ENCODE assay signal across 19 cellular contexts in genomic region chr2:95058466-95058988, GRCh38. TPM values are rescaled to one million over a fixed set of nuclear protein-coding genes. Genes with fewer than 3 reads are reported as not detected.
DNase-seq lines count a peak whose midpoint lies in the region; ATAC-seq and TF ChIP-seq lines count a peak whose summit lies in the region.
"Had no signal": no experiment of that assay in that cellular context is flagged by ENCODE, and none has a peak within 500 bp of the region (broad histone marks: within the 10 kb centered on the region; RNA-seq: fewer than 3 reads in every experiment).

No MANE protein-coding gene starts in this region.

- no peak for TF ChIP-seq EP300 in tibial nerve (IDR thresholded peaks at IDR 0.05)

- H3K27ac ChIP-seq in layer of hippocampus (ENCODE audit: low read depth, low read length) (peak overlapping the region; percentile 98), tibial nerve (peak overlapping the region; percentile 61 to 94 (median 83))
- H3K27ac ChIP-seq: breast epithelium, GM23248 had no signal

- POLR2A ChIA-PET in activated naive CD8-positive, alpha-beta T cell treated with anti-CD3 and anti-CD28 coated beads, Interleukin-2, amount 10 ng/mL, durations not matched to agents 7 days and 5 days (lab: Charles Lee): interaction anchor here (5.6 to 9.3 kb wide), 2 partner anchors 17 to 34 kb away, joined by 40 to 124 read pairs; partner anchors contain the start of gene MAL

- H3K4me3 ChIP-seq in tibial nerve: no peak overlapping the region
- H3K4me3 ChIP-seq: breast epithelium, GM23248 had no signal

- no peak for TF ChIP-seq CTCF in tibial nerve (IDR thresholded peaks at IDR 0.05)

- WGBS in tibial nerve, 2 donors: 47 to 60% methylated on average over 9 of the region's 9 CpGs

- H3K27me3 Mint-ChIP-seq in activated naive CD8-positive, alpha-beta T cell treated with anti-CD3 and anti-CD28 coated beads, Interleukin-2, amount 10 ng/mL, durations not matched to agents 7 days and 5 days: no peaks in the 10 kb centered on the region
- no peaks in the 10 kb centered on the region for H3K27me3 Mint-ChIP-seq in activated naive CD8-positive, alpha-beta T cell treated with anti-CD3 and anti-CD28 coated beads for 36 hours
- H3K27me3 Mint-ChIP-seq in activated T-helper 17 cell treated with anti-CD3 and anti-CD28 coated beads, Interleukin-2, amount 50 U/mL, for 72 hours: no peaks in the 10 kb centered on the region

- H3K9me3 ChIP-seq in tibial nerve: no peaks in the 10 kb centered on the region
- H3K9me3 ChIP-seq: BE2C, breast epithelium had no signal

- peaks cover 0 to 69% (median 28%) of the 10 kb centered on the region in 4 donors for H3K4me1 ChIP-seq in tibial nerve
- H3K4me1 ChIP-seq: BE2C, breast epithelium had no signal

- no peak overlapping the region for H3K27ac Mint-ChIP-seq in activated naive CD8-positive, alpha-beta T cell treated with anti-CD3 and anti-CD28 coated beads, Interleukin-2, amount 10 ng/mL, durations not matched to agents 7 days and 5 days
- H3K27ac Mint-ChIP-seq in activated naive CD8-positive, alpha-beta T cell treated with anti-CD3 and anti-CD28 coated beads for 36 hours: no peak overlapping the region
- peak overlapping the region; percentile 2 for H3K27ac Mint-ChIP-seq in activated T-helper 17 cell treated with anti-CD3 and anti-CD28 coated beads, Interleukin-2, amount 50 U/mL, for 72 hours
- H3K27ac Mint-ChIP-seq: activated naive CD4-positive, alpha-beta T cell treated with anti-CD3 and anti-CD28 coated beads, Interleukin-2, amount 10 ng/mL, durations not matched to agents 7 days and 5 days; memory B cell had no signal

- no peak for TF ChIP-seq POLR2A in tibial nerve (IDR thresholded peaks at IDR 0.05)

- no peaks in the 10 kb centered on the region for H3K9me3 Mint-ChIP-seq in activated naive CD8-positive, alpha-beta T cell treated with anti-CD3 and anti-CD28 coated beads, Interleukin-2, amount 10 ng/mL, durations not matched to agents 7 days and 5 days
- no peaks in the 10 kb centered on the region for H3K9me3 Mint-ChIP-seq in activated naive CD8-positive, alpha-beta T cell treated with anti-CD3 and anti-CD28 coated beads for 36 hours
- H3K9me3 Mint-ChIP-seq in activated T-helper 17 cell treated with anti-CD3 and anti-CD28 coated beads, Interleukin-2, amount 50 U/mL, for 72 hours: no peaks in the 10 kb centered on the region
- H3K9me3 Mint-ChIP-seq: activated naive CD4-positive, alpha-beta T cell treated with anti-CD3 and anti-CD28 coated beads, Interleukin-2, amount 10 ng/mL, durations not matched to agents 7 days and 5 days; IgD-negative memory B cell; memory B cell had no signal

- H3K36me3 ChIP-seq in tibial nerve: peaks cover 0 to under 1% (median 0%) of the 10 kb centered on the region in 3 donors
- H3K36me3 ChIP-seq: BE2C, breast epithelium had no signal

- peaks cover 9% of the 10 kb centered on the region for H3K36me3 Mint-ChIP-seq in activated naive CD8-positive, alpha-beta T cell treated with anti-CD3 and anti-CD28 coated beads, Interleukin-2, amount 10 ng/mL, durations not matched to agents 7 days and 5 days
- H3K36me3 Mint-ChIP-seq in activated naive CD8-positive, alpha-beta T cell treated with anti-CD3 and anti-CD28 coated beads for 36 hours: peaks cover 2% of the 10 kb centered on the region
- peaks cover 2% of the 10 kb centered on the region for H3K36me3 Mint-ChIP-seq in activated T-helper 17 cell treated with anti-CD3 and anti-CD28 coated beads, Interleukin-2, amount 50 U/mL, for 72 hours (ENCODE audit: low read depth)
- H3K36me3 Mint-ChIP-seq: memory B cell had no signal

- peaks cover 52% of the 10 kb centered on the region for H3K4me1 Mint-ChIP-seq in activated naive CD8-positive, alpha-beta T cell treated with anti-CD3 and anti-CD28 coated beads, Interleukin-2, amount 10 ng/mL, durations not matched to agents 7 days and 5 days
- peaks cover 52% of the 10 kb centered on the region for H3K4me1 Mint-ChIP-seq in activated naive CD8-positive, alpha-beta T cell treated with anti-CD3 and anti-CD28 coated beads for 36 hours
- peaks cover 30% of the 10 kb centered on the region for H3K4me1 Mint-ChIP-seq in activated T-helper 17 cell treated with anti-CD3 and anti-CD28 coated beads, Interleukin-2, amount 50 U/mL, for 72 hours

- no peak overlapping the region for H3K4me3 Mint-ChIP-seq in activated naive CD8-positive, alpha-beta T cell treated with anti-CD3 and anti-CD28 coated beads, Interleukin-2, amount 10 ng/mL, durations not matched to agents 7 days and 5 days
- no peak overlapping the region for H3K4me3 Mint-ChIP-seq in activated naive CD8-positive, alpha-beta T cell treated with anti-CD3 and anti-CD28 coated beads for 36 hours
- no peak overlapping the region for H3K4me3 Mint-ChIP-seq in activated T-helper 17 cell treated with anti-CD3 and anti-CD28 coated beads, Interleukin-2, amount 50 U/mL, for 72 hours
- H3K4me3 Mint-ChIP-seq: activated naive CD4-positive, alpha-beta T cell treated with anti-CD3 and anti-CD28 coated beads, Interleukin-2, amount 10 ng/mL, durations not matched to agents 7 days and 5 days; IgD-negative memory B cell; memory B cell had no signal

- no peak for ATAC-seq in activated naive CD8-positive, alpha-beta T cell treated with anti-CD3 and anti-CD28 coated beads, Interleukin-2, amount 10 ng/mL, durations not matched to agents 7 days and 5 days (ENCODE audit: low read depth)
- ATAC-seq in activated T-helper 17 cell treated with anti-CD3 and anti-CD28 coated beads, Interleukin-2, amount 50 U/mL, for 72 hours (replicated peaks): no peak
- ATAC-seq in GM21576 (IDR thresholded peaks at IDR 0.05; ENCODE audit: unreplicated experiment): no peak

- DNase-seq in activated naive CD8-positive, alpha-beta T cell treated with anti-CD3 and anti-CD28 coated beads, Interleukin-2, amount 10 ng/mL, durations not matched to agents 7 days and 5 days: peak; percentile 17
- no peak for DNase-seq in activated naive CD8-positive, alpha-beta T cell treated with anti-CD3 and anti-CD28 coated beads for 36 hours
- no peak for DNase-seq in tibial nerve (ENCODE audit: low spot score in 2 of 2)
- DNase-seq in NCI-H446 (lab: John Stamatoyannopoulos, UW): no peak
- no peak for DNase-seq in AG08395 (ENCODE audit: low spot score)
- DNase-seq: activated CD4-positive, alpha-beta T cell treated with anti-CD3 and anti-CD28 coated beads, Interleukin-2, amount 50 U/mL, for 4 hours; activated naive CD4-positive, alpha-beta T cell treated with anti-CD3 and anti-CD28 coated beads, Interleukin-2, amount 10 ng/mL, durations not matched to agents 7 days and 5 days; BE2C; DMS79; foreskin melanocyte; GM23248; occipital lobe; stimulated activated CD4-positive, alpha-beta T cell treated with anti-CD3 and anti-CD28 coated beads, Interleukin-4, amount 100 ng/mL, for 1 hour had no signal

- H3K27me3 ChIP-seq in layer of hippocampus (ENCODE audit: control insufficient read depth, insufficient read depth, low read length): no peaks in the 10 kb centered on the region
- H3K27me3 ChIP-seq in tibial nerve: no peaks in the 10 kb centered on the region
- H3K27me3 ChIP-seq: BE2C had no signal

RNA-seq across cellular contexts. Expression of gene MAL, which starts 33.0 kb away (rescaled TPM):
- total RNA-seq in activated naive CD8-positive, alpha-beta T cell treated with anti-CD3 and anti-CD28 coated beads, Interleukin-2, amount 10 ng/mL, durations not matched to agents 7 days and 5 days: 100 to 1,000 TPM; 174 to 184 TPM
- 10 to 100 TPM; 50.8 to 52.9 TPM for total RNA-seq in activated naive CD8-positive, alpha-beta T cell treated with anti-CD3 and anti-CD28 coated beads for 36 hours
- 10 to 100 TPM; 47.2 to 65.9 TPM for total RNA-seq in activated T-helper 17 cell treated with anti-CD3 and anti-CD28 coated beads, Interleukin-2, amount 50 U/mL, for 72 hours
- 100 to 1,000 TPM in 2 of 4 donors, 10 to 100 TPM in 2; 60.0 to 200 (median 121) TPM for total RNA-seq in tibial nerve
- total RNA-seq: GM23248, occipital lobe had no signal
